ENCODE assay signal across 7 cellular contexts in genomic region chr6:162610351-162610750, GRCh38.
"Had no signal": no experiment of that assay in that cellular context is flagged by ENCODE, and none has a peak within 500 bp of the region (broad histone marks: within the 10 kb centered on the region; RNA-seq: fewer than 3 reads in every experiment).

No MANE protein-coding gene starts in this region.

- H3K36me3 Mint-ChIP-seq: IgD-negative memory B cell had no signal

- H3K4me1 Mint-ChIP-seq: IgD-negative memory B cell had no signal

- DNase-seq: IMR-90, KBM-7, KG1 had no signal

- H3K4me2 ChIP-seq: KMS-11 had no signal

- FAIRE-seq: HTR-8/SVneo had no signal

- H3K9ac ChIP-seq: KMS-11 had no signal

- H3K27ac ChIP-seq: HL-60, KMS-11 had no signal

- H3K4me3 Mint-ChIP-seq: IgD-negative memory B cell had no signal

- H3K27me3 Mint-ChIP-seq: IgD-negative memory B cell had no signal

- H3K27ac Mint-ChIP-seq: IgD-negative memory B cell had no signal
